ENCODE assay signal across 13 cellular contexts in the genomic region with DNA sequence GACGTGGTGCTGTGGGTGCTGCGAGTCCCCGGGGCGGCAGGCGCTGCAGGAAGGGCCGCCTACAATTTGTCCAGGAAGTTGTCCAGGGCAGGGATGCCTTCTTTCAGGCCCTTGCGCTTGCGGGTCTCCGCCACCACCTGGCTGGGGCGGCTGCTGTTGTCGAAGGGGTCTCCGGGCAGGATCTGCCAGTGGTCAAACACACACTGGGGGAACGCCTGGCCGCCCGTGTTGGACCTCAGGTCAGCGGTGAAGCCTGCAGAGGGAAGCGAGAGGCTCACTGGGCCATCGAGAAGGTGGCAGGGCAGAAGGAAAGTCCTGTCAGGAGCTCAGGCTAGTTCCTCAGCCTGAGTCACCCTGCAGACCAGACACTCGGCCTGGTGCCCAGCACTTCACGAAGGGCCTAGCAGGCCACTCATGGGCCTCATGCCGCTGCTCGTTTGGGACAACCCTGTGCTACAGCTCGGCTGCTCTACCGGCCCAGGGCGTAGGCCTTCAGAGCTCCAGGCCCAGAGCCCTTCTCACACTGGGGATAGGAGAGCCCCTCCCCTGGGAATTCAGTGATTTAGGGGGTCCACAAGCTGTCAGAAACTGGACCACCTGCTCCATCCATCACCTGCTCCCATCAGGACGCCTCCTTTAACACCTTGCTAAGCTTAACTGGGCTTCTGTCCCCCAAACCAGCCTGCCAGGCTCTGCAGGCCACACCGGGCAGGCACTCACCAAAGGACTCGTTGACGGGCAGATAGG. TPM values are rescaled to one million over a fixed set of nuclear protein-coding genes. Genes with fewer than 3 reads are reported as not detected.
A peak's percentile ranks its signal among the peaks of the same experiment; 100 is the strongest.
DNase-seq lines count a peak whose midpoint lies in the region; TF ChIP-seq lines count a peak whose summit lies in the region.
"Had no signal": no experiment of that assay in that cellular context is flagged by ENCODE, and none has a peak within 500 bp of the region (broad histone marks: within the 10 kb centered on the region; RNA-seq: fewer than 3 reads in every experiment).

No MANE protein-coding gene starts in this region.

- H3K27me3 ChIP-seq in sigmoid colon (no peaks in the 10 kb centered on the region), stomach (no peaks in the 10 kb centered on the region)

- 92 to 93% methylated on average over 29 of the region's 29 CpGs for WGBS in sigmoid colon, 2 donors
- WGBS in stomach, 5 donors = 85 to 89% (median 87%) methylated on average over 21 to 29 of the region's 29 CpGs

- peak; percentile 40 for DNase-seq in activated CD4-positive, alpha-beta T cell treated with anti-CD3 and anti-CD28 coated beads for 48 hours
- DNase-seq in activated CD4-positive, alpha-beta T cell treated with anti-CD3 and anti-CD28 coated beads for 1 hour = no peak
- DNase-seq in LHCN-M2 (ENCODE audit: low read depth) (peak; percentile 81), dermis blood vessel endothelial cell (peak; percentile 7), sigmoid colon (peak; percentile 66), NCI-H1048 (lab: John Stamatoyannopoulos, UW) (no peak), NCI-H2029 treated with DMSO at 0.1 percent for 48 hours (lab: John Stamatoyannopoulos, UW) (no peak), stomach (no peak)
- DNase-seq: activated CD8-positive, alpha-beta T cell treated with anti-CD3 and anti-CD28 coated beads, Interleukin-2, amount 10 ng/mL, durations not matched to agents 7 days and 5 days; KG1; NCI-H510A had no signal

- intact Hi-C loops in sigmoid colon (cut with DNase I) (no loop called here), stomach (cut with DNase I; ENCODE audit: low total_unique reads) (no loop called here)

- H3K27ac ChIP-seq in sigmoid colon (peak overlapping the region in 2 of 4 donors; percentile 4 to 65), stomach (peak overlapping the region in 1 of 5 donors; percentile 33)
- H3K27ac ChIP-seq: prostate gland had no signal

- TF ChIP-seq CTCF in sigmoid colon (IDR thresholded peaks at IDR 0.05) = no peak
- no peak for TF ChIP-seq CTCF in stomach (IDR thresholded peaks at IDR 0.05)

- peaks cover 0 to 18% (median 0%) of the 10 kb centered on the region in 4 donors for H3K4me1 ChIP-seq in sigmoid colon
- H3K4me1 ChIP-seq in stomach = peaks cover 0 to 61% (median 5%) of the 10 kb centered on the region in 4 donors
- H3K4me1 ChIP-seq: prostate gland had no signal

- H3K36me3 ChIP-seq in sigmoid colon (peaks cover 57 to 68% (median 62%) of the 10 kb centered on the region in 4 donors), stomach (peaks cover 65 to 75% (median 70%) of the 10 kb centered on the region in 4 donors)

- H3K9me3 ChIP-seq in sigmoid colon = no peaks in the 10 kb centered on the region
- no peaks in the 10 kb centered on the region for H3K9me3 ChIP-seq in stomach
- H3K9me3 ChIP-seq: prostate gland had no signal

- no peak for TF ChIP-seq EP300 in sigmoid colon (IDR thresholded peaks at IDR 0.05)
- no peak for TF ChIP-seq EP300 in stomach (IDR thresholded peaks at IDR 0.05)

- TF ChIP-seq POLR2A in sigmoid colon (IDR thresholded peaks at IDR 0.05) (no peak), stomach (IDR thresholded peaks at IDR 0.05) (no peak)

- no peak overlapping the region for H3K4me3 ChIP-seq in sigmoid colon
- H3K4me3 ChIP-seq in stomach = no peak overlapping the region
- H3K4me3 ChIP-seq: prostate gland had no signal

RNA-seq across cellular contexts. Expression of gene DAPK3, which starts 5.8 kb away (rescaled TPM):
- total RNA-seq in LHCN-M2 (2014; rRNA removed) = 135 and 150 TPM in 2 replicates
- 126 TPM for polyA plus RNA-seq in LHCN-M2 (2012)
- 151 and 203 TPM in 2 replicates for total RNA-seq in dermis blood vessel endothelial cell
- total RNA-seq in sigmoid colon = 100 to 1,000 TPM in 3 of 4 donors, 10 to 100 TPM in 1; 91.3 to 167 (median 125) TPM
- 10 to 100 TPM; 38.4 to 66.8 (median 52.9) TPM for polyA plus RNA-seq in sigmoid colon
- 100 to 1,000 TPM in 2 of 5 donors, 10 to 100 TPM in 3; 58.5 to 238 (median 75.8) TPM for total RNA-seq in stomach
- polyA plus RNA-seq in stomach = 10 to 100 TPM; 47.0 to 73.5 (median 51.9) TPM

RNA-seq across cellular contexts. Expression of gene EEF2, which starts 8.6 kb away (rescaled TPM):
- 2,004 and 2,150 TPM in 2 replicates for total RNA-seq in LHCN-M2 (2014; rRNA removed)
- polyA plus RNA-seq in LHCN-M2 (2012) = 2,632 TPM
- total RNA-seq in dermis blood vessel endothelial cell = 2,677 and 3,798 TPM in 2 replicates
- total RNA-seq in sigmoid colon = 1,000 to 10,000 TPM; 1,842 to 2,448 (median 2,055) TPM
- 1,000 to 10,000 TPM in 2 of 3 donors, 100 to 1,000 TPM in 1; 906 to 1,654 (median 1,225) TPM for polyA plus RNA-seq in sigmoid colon
- 1,000 to 10,000 TPM in 4 of 5 donors, 100 to 1,000 TPM in 1; 872 to 1,656 (median 1,431) TPM for total RNA-seq in stomach
- polyA plus RNA-seq in stomach = 1,000 to 10,000 TPM in 2 of 3 donors, 100 to 1,000 TPM in 1; 667 to 1,312 (median 1,239) TPM

RNA-seq across cellular contexts. Expression of gene PIAS4, which starts 30.9 kb away (rescaled TPM):
- total RNA-seq in LHCN-M2 (2014; rRNA removed) (17.6 and 18.1 TPM in 2 replicates), dermis blood vessel endothelial cell (22.0 and 27.2 TPM in 2 replicates), sigmoid colon (10 to 100 TPM; 16.5 to 29.9 (median 19.3) TPM), stomach (10 to 100 TPM in 4 of 5 donors, 1 to 10 TPM in 1; 9.3 to 93.6 (median 37.5) TPM)
- polyA plus RNA-seq in LHCN-M2 (2012) = 17.7 TPM
- polyA plus RNA-seq in sigmoid colon (10 to 100 TPM in 2 of 3 donors, 1 to 10 TPM in 1; 7.2 to 21.8 (median 15.0) TPM), stomach (10 to 100 TPM in 1 of 3 donors, 1 to 10 TPM in 2; 6.6 to 14.8 (median 9.3) TPM)

RNA-seq across cellular contexts. Expression of gene NMRK2, which starts 43.8 kb away (rescaled TPM):
- total RNA-seq in LHCN-M2 (2014; rRNA removed) = not detected in 2 replicates
- polyA plus RNA-seq in LHCN-M2 (2012) = not detected
- total RNA-seq in dermis blood vessel endothelial cell = not detected in 2 replicates
- total RNA-seq in sigmoid colon = under 1 TPM in 1 of 4 donors, not detected in 3; 0.71 TPM
- 1 to 10 TPM in 1 of 3 donors, under 1 TPM in 2; 0.19 to 2.4 (median 0.69) TPM for polyA plus RNA-seq in sigmoid colon
- under 1 TPM in 1 of 5 donors, not detected in 4; 0.55 TPM for total RNA-seq in stomach
- 1 to 10 TPM in 2 of 3 donors, under 1 TPM in 1; 0.68 to 4.3 (median 2.3) TPM for polyA plus RNA-seq in stomach
- total RNA-seq: activated CD8-positive, alpha-beta T cell treated with anti-CD3 and anti-CD28 coated beads, Interleukin-2, amount 10 ng/mL, durations not matched to agents 7 days and 5 days; T-cell had no signal

Comparison
In these comparisons a context has a peak if more than half of its experiments do, and no peak if none do; other contexts are left out.
1. DNase-seq: peak in activated CD4-positive, alpha-beta T cell treated with anti-CD3 and anti-CD28 coated beads for 48 hours (single experiment), LHCN-M2 (single experiment), dermis blood vessel endothelial cell (single experiment) and sigmoid colon (single experiment); none in activated CD4-positive, alpha-beta T cell treated with anti-CD3 and anti-CD28 coated beads for 1 hour (single experiment), NCI-H1048 (single experiment), NCI-H2029 treated with DMSO at 0.1 percent for 48 hours (single experiment) and stomach (single experiment).